Comparison of ENCODE assay signal across 10 cellular contexts in genomic region chr5:172870261-172870806, GRCh38. TPM values are rescaled to one million over a fixed set of nuclear protein-coding genes. Genes with fewer than 3 reads are reported as not detected.
DNase-seq lines count a peak whose midpoint lies in the region; ATAC-seq and TF ChIP-seq lines count a peak whose summit lies in the region.
"Had no signal": no experiment of that assay in that cellular context is flagged by ENCODE, and none has a peak within 500 bp of the region (broad histone marks: within the 10 kb centered on the region; RNA-seq: fewer than 3 reads in every experiment).

No MANE protein-coding gene starts in this region.

- no peaks in the 10 kb centered on the region for H3K79me2 ChIP-seq in Karpas-422 (ENCODE audit: low read length)

- CTCF ChIA-PET in activated B cell treated with CpG ODN at 0.5 μM for 24 hours (lab: Charles Lee) = interaction anchor here (1.6 kb wide), 1 partner anchor 100 kb away, joined by 3 read pairs; the partner anchor contains the start of gene DUSP1

- no peaks in the 10 kb centered on the region for H3K9me3 Mint-ChIP-seq in activated B cell treated with CpG ODN at 0.5 μM for 24 hours
- H3K9me3 Mint-ChIP-seq: activated T-cell treated with anti-CD3 and anti-CD28 coated beads, Interleukin-2, amount 50 U/mL, for 24 hours had no signal

- TF ChIP-seq CTCF in activated B cell treated with CpG ODN at 0.5 μM for 24 hours (IDR thresholded peaks at IDR 0.05) (no peak), GM13976 (IDR thresholded peaks at IDR 0.05; ENCODE audit: borderline replicate concordance, control extremely low read depth, extremely low read depth, insufficient read depth, missing control alignments) (no peak)

- POLR2A ChIA-PET in activated B cell treated with CpG ODN at 0.5 μM for 24 hours (lab: Charles Lee) = interaction anchor here (0.9 to 1.2 kb wide), 2 partner anchors 18 to 21 kb away, joined by 3 read pairs; no protein-coding TSS in a partner anchor

- peaks cover 31% of the 10 kb centered on the region for H4K20me1 ChIP-seq in Karpas-422 (ENCODE audit: insufficient read depth, low read depth, low read length)

- no peaks in the 10 kb centered on the region for H3K9me3 ChIP-seq in Karpas-422 (ENCODE audit: low read length)

- ATAC-seq in activated B cell treated with CpG ODN at 0.5 μM for 24 hours (ENCODE audit: low read depth) (peak; percentile 19), Right ventricle myocardium superior (ENCODE audit: poor library complexity) (peak; percentile 5), sciatic nerve (peak; percentile 52)

- H3K27ac ChIP-seq in Karpas-422 (ENCODE audit: low read length) = no peak overlapping the region

- DNase-seq in Daoy (ENCODE audit: low read depth) = peak; percentile 92
- no peak for DNase-seq in activated B cell treated with CpG ODN at 0.5 μM for 24 hours
- DNase-seq in Right ventricle myocardium superior = peak; percentile 56
- no peak for DNase-seq in sciatic nerve (ENCODE audit: low spot score)
- no peak for DNase-seq in activated naive CD4-positive, alpha-beta T cell treated with Interleukin-2 at 50 U/mL for 16 hours
- DNase-seq in GM13976 (ENCODE audit: low spot score) = no peak
- DNase-seq in DMS153 treated with DMSO at 0.1 percent for 48 hours (lab: John Stamatoyannopoulos, UW; ENCODE audit: unreplicated experiment) = no peak
- no peak for DNase-seq in Karpas-422
- DNase-seq: activated T-cell treated with anti-CD3 and anti-CD28 coated beads, Interleukin-2, amount 50 U/mL, for 24 hours; NCI-H524 had no signal

- no peak overlapping the region for H3K4me2 ChIP-seq in Karpas-422 (ENCODE audit: low read depth, low read length, poor library complexity, severe bottlenecking)

- H3K27me3 Mint-ChIP-seq in activated B cell treated with CpG ODN at 0.5 μM for 24 hours = no peaks in the 10 kb centered on the region
- H3K27me3 Mint-ChIP-seq: activated T-cell treated with anti-CD3 and anti-CD28 coated beads, Interleukin-2, amount 50 U/mL, for 24 hours had no signal

- no peak overlapping the region for H3K9ac ChIP-seq in Karpas-422 (ENCODE audit: low read length)

- H3K27me3 ChIP-seq in Karpas-422 (ENCODE audit: low read length) = no peaks in the 10 kb centered on the region

- no peaks in the 10 kb centered on the region for H3K9me2 ChIP-seq in Karpas-422 (replicated peaks; ENCODE audit: insufficient read depth, low read length)

- no peaks in the 10 kb centered on the region for H3K36me3 ChIP-seq in Karpas-422 (ENCODE audit: insufficient read depth, low read length)

- in situ Hi-C loops in GM13976 (cut with MboI; ENCODE audit: low sequenced_read_pairs, unreplicated experiment) = no loop called here

- H2AFZ ChIP-seq in Karpas-422 (ENCODE audit: low read length) = no peak overlapping the region

- peaks cover 4% of the 10 kb centered on the region; the same call in 1 of the 2 replicates for H3K4me1 ChIP-seq in Karpas-422 (ENCODE audit: low read length)

- H3K4me3 Mint-ChIP-seq in activated B cell treated with CpG ODN at 0.5 μM for 24 hours = no peak overlapping the region
- H3K4me3 Mint-ChIP-seq: activated T-cell treated with anti-CD3 and anti-CD28 coated beads, Interleukin-2, amount 50 U/mL, for 24 hours had no signal

- no peak overlapping the region for H3K27ac Mint-ChIP-seq in activated B cell treated with CpG ODN at 0.5 μM for 24 hours
- H3K27ac Mint-ChIP-seq: activated T-cell treated with anti-CD3 and anti-CD28 coated beads, Interleukin-2, amount 50 U/mL, for 24 hours had no signal

- intact Hi-C loops in activated B cell treated with CpG ODN at 0.5 μM for 24 hours (cut with micrococcal nuclease) (loop anchor here (2.0 kb wide), 1 partner anchor 20 kb away; no protein-coding TSS in a partner anchor), Right ventricle myocardium superior (cut with DNase I) (loop anchor here (5.0 kb wide), 1 partner anchor 103 kb away; no protein-coding TSS in a partner anchor), sciatic nerve (cut with DNase I) (no loop called here)

- no peak overlapping the region for H3K4me3 ChIP-seq in Karpas-422 (ENCODE audit: low read length)

- H3K36me3 Mint-ChIP-seq in activated B cell treated with CpG ODN at 0.5 μM for 24 hours (ENCODE audit: low read depth) = peaks cover 7% of the 10 kb centered on the region

- H3K4me1 Mint-ChIP-seq in activated B cell treated with CpG ODN at 0.5 μM for 24 hours = peaks cover 26% of the 10 kb centered on the region

RNA-seq across cellular contexts. Expression of gene ERGIC1, which starts 36.3 kb away (rescaled TPM):
- 77.2 and 77.4 TPM in 2 replicates for total RNA-seq in Daoy (2014; rRNA removed; shearing (Covaris generic))
- 69.6 and 72.5 TPM in 2 replicates for total RNA-seq in activated B cell treated with CpG ODN at 0.5 μM for 24 hours
- 75.5 TPM for total RNA-seq in Right ventricle myocardium superior
- 87.3 TPM for total RNA-seq in sciatic nerve
- 54.4 and 67.2 TPM in 2 replicates for total RNA-seq in Karpas-422 (2014; rRNA removed; shearing (Covaris generic); ENCODE audit: low replicate concordance)

Comparison
In these comparisons a context has a peak if more than half of its experiments do, and no peak if none do; other contexts are left out.
1. DNase-seq: peak in Daoy (single experiment) and Right ventricle myocardium superior (single experiment); none in activated B cell treated with CpG ODN at 0.5 μM for 24 hours (single experiment), sciatic nerve (single experiment), activated naive CD4-positive, alpha-beta T cell treated with Interleukin-2 at 50 U/mL for 16 hours (single experiment), GM13976 (single experiment), DMS153 treated with DMSO at 0.1 percent for 48 hours (single experiment) and Karpas-422 (single experiment).
2. Peak in every context shown above with its lines, with median percentiles within 50 percentile points of each other: ATAC-seq.